In genomic region chr11:123586568-123586967, GRCh38 we compare ENCODE assay signal across 25 cellular contexts.
"Had no signal": no experiment of that assay in that cellular context is flagged by ENCODE, and none has a peak within 500 bp of the region (broad histone marks: within the 10 kb centered on the region; RNA-seq: fewer than 3 reads in every experiment).

No MANE protein-coding gene starts in this region.

- H3K27me3 Mint-ChIP-seq: dendritic cell treated with granulocyte-macrophage colony-stimulating factor and Interleukin-4, amounts not matched to agents 40 ng/mL and 50 ng/mL, for 4 days; natural killer cell treated with Interleukin-12 subunit alpha and Interleukin-12 subunit beta and Interleukin-15 and Interleukin-18, amount 100 ng/mL, for 72 hours had no signal

- H3K4me1 ChIP-seq: parathyroid adenoma, right lobe of liver, upper lobe of left lung had no signal

- H3K4me3 Mint-ChIP-seq: activated naive CD4-positive, alpha-beta T cell treated with anti-CD3 and anti-CD28 coated beads for 36 hours; dendritic cell treated with granulocyte-macrophage colony-stimulating factor and Interleukin-4, amounts not matched to agents 40 ng/mL and 50 ng/mL, for 4 days; natural killer cell treated with Interleukin-12 subunit alpha and Interleukin-12 subunit beta and Interleukin-15 and Interleukin-18, amount 100 ng/mL, for 72 hours; stimulated activated memory B cell treated with anti-CD40 and anti-IgM and Interleukin-4, amounts not matched to agents 10 μg/mL and 1 μg/mL and 100 μg/mL, for 72 hours; T-helper 2 cell treated with Interferon-gamma antibody and Interleukin-4, amounts not matched to agents 5 μg/mL and 100 μg/mL, for 36 hours; WTC11 had no signal

- H3K36me3 ChIP-seq: right lobe of liver, thoracic aorta, upper lobe of left lung had no signal

- DNase-seq: activated effector memory CD4-positive, alpha-beta T cell treated with Interleukin-2 at 50 U/mL for 16 hours; activated naive CD4-positive, alpha-beta T cell treated with anti-CD3 and anti-CD28 coated beads for 36 hours; activated T-cell treated with anti-CD3 and anti-CD28 coated beads, Interleukin-2, amount 50 U/mL, for 48 hours; anterior cingulate cortex; body of pancreas; effector CD4-positive, alpha-beta T cell; erythroblast; foreskin fibroblast; hippocampal formation; left cardiac atrium; nucleus accumbens; right lobe of liver; stimulated activated CD4-positive, alpha-beta T cell treated with anti-CD3 and anti-CD28 coated beads, Interleukin-15, amount 100 ng/mL, for 24 hours; SW 1271; upper lobe of left lung had no signal

- ATAC-seq: body of pancreas; left cardiac atrium; natural killer cell treated with Interleukin-12 subunit alpha and Interleukin-12 subunit beta and Interleukin-15 and Interleukin-18, amount 100 ng/mL, for 72 hours; right lobe of liver; stimulated activated memory B cell treated with anti-CD40 and anti-IgM and Interleukin-4, amounts not matched to agents 10 μg/mL and 1 μg/mL and 100 μg/mL, for 72 hours; WTC11 had no signal

- H3K4me1 Mint-ChIP-seq: stimulated activated memory B cell treated with anti-CD40 and anti-IgM and Interleukin-4, amounts not matched to agents 10 μg/mL and 1 μg/mL and 100 μg/mL, for 72 hours had no signal

- H3K27me3 ChIP-seq: body of pancreas, right lobe of liver, upper lobe of left lung had no signal

- H3K4me3 ChIP-seq: body of pancreas, right lobe of liver, smooth muscle cell, thoracic aorta, upper lobe of left lung had no signal

- H3K36me3 Mint-ChIP-seq: natural killer cell treated with Interleukin-12 subunit alpha and Interleukin-12 subunit beta and Interleukin-15 and Interleukin-18, amount 100 ng/mL, for 72 hours; stimulated activated memory B cell treated with anti-CD40 and anti-IgM and Interleukin-4, amounts not matched to agents 10 μg/mL and 1 μg/mL and 100 μg/mL, for 72 hours had no signal

- FAIRE-seq: endometrium, TTC549 had no signal

- H3K9me3 ChIP-seq: body of pancreas, right lobe of liver, thoracic aorta, upper lobe of left lung had no signal

- H3K27ac Mint-ChIP-seq: activated naive CD4-positive, alpha-beta T cell treated with anti-CD3 and anti-CD28 coated beads for 36 hours; dendritic cell treated with granulocyte-macrophage colony-stimulating factor and Interleukin-4, amounts not matched to agents 40 ng/mL and 50 ng/mL, for 4 days; natural killer cell treated with Interleukin-12 subunit alpha and Interleukin-12 subunit beta and Interleukin-15 and Interleukin-18, amount 100 ng/mL, for 72 hours; stimulated activated memory B cell treated with anti-CD40 and anti-IgM and Interleukin-4, amounts not matched to agents 10 μg/mL and 1 μg/mL and 100 μg/mL, for 72 hours; T-helper 2 cell treated with Interferon-gamma antibody and Interleukin-4, amounts not matched to agents 5 μg/mL and 100 μg/mL, for 36 hours had no signal

- H3K9ac ChIP-seq: parathyroid adenoma had no signal

- H3K9me3 Mint-ChIP-seq: activated naive CD4-positive, alpha-beta T cell treated with anti-CD3 and anti-CD28 coated beads for 36 hours; dendritic cell treated with granulocyte-macrophage colony-stimulating factor and Interleukin-4, amounts not matched to agents 40 ng/mL and 50 ng/mL, for 4 days; natural killer cell treated with Interleukin-12 subunit alpha and Interleukin-12 subunit beta and Interleukin-15 and Interleukin-18, amount 100 ng/mL, for 72 hours; T-helper 2 cell treated with Interferon-gamma antibody and Interleukin-4, amounts not matched to agents 5 μg/mL and 100 μg/mL, for 36 hours had no signal

- H3K27ac ChIP-seq: parathyroid adenoma, right lobe of liver, thoracic aorta, upper lobe of left lung had no signal
